Comparison of ENCODE assay signal across 1 cellular context in genomic region chr4:147040874-147041273, GRCh38.
TF ChIP-seq lines count a peak whose summit lies in the region.

No MANE protein-coding gene starts in this region.

TF ChIP-seq in IMR-90, 13 proteins besides CTCF, POLR2A, EP300 and RAD21 (continued from another document):
- TF ChIP-seq ELK1 (IDR thresholded peaks at IDR 0.05; ENCODE audit: borderline replicate concordance, low read depth, low read length): no peak
